Comparison of ENCODE assay signal across 18 cellular contexts in genomic region chr22:37224757-37225420, GRCh38. TPM values are rescaled to one million over a fixed set of nuclear protein-coding genes. Genes with fewer than 3 reads are reported as not detected.
DNase-seq lines count a peak whose midpoint lies in the region; ATAC-seq and TF ChIP-seq lines count a peak whose summit lies in the region.
"Had no signal": no experiment of that assay in that cellular context is flagged by ENCODE, and none has a peak within 500 bp of the region (broad histone marks: within the 10 kb centered on the region; RNA-seq: fewer than 3 reads in every experiment).

No MANE protein-coding gene starts in this region.

- H3K4me1 Mint-ChIP-seq in T-helper 17 cell: peaks cover 70% of the 10 kb centered on the region
- peaks cover 84 to 86% of the 10 kb centered on the region in 2 donors for H3K4me1 Mint-ChIP-seq in effector memory CD8-positive, alpha-beta T cell (ENCODE audit: low read depth in 2 of 2)
- peaks cover 94% of the 10 kb centered on the region for H3K4me1 Mint-ChIP-seq in stimulated activated naive CD8-positive, alpha-beta T cell treated with anti-CD3 and anti-CD28 coated beads, Interleukin-15, amount 100 ng/mL, for 72 hours

- no peak for ATAC-seq in T-helper 17 cell
- ATAC-seq in effector memory CD8-positive, alpha-beta T cell (replicated peaks): no peak
- ATAC-seq in stimulated activated naive CD8-positive, alpha-beta T cell treated with anti-CD3 and anti-CD28 coated beads, Interleukin-15, amount 100 ng/mL, for 72 hours: no peak
- ATAC-seq: HCT116, left lobe of liver, psoas muscle had no signal

- peak overlapping the region; percentile 96 for H3K27ac Mint-ChIP-seq in T-helper 17 cell
- H3K27ac Mint-ChIP-seq in effector memory CD8-positive, alpha-beta T cell: peak overlapping the region; percentile 77 to 82
- peak overlapping the region in 1 of 2 donors; percentile 87 for H3K27ac Mint-ChIP-seq in stimulated activated naive CD8-positive, alpha-beta T cell treated with anti-CD3 and anti-CD28 coated beads, Interleukin-15, amount 100 ng/mL, for 72 hours

- no peak overlapping the region for H3K4me3 ChIP-seq in uterus
- no peak overlapping the region for H3K4me3 ChIP-seq in left ventricle myocardium inferior
- H3K4me3 ChIP-seq: adrenal gland, psoas muscle had no signal

- intact Hi-C loops in uterus (cut with DNase I; ENCODE audit: low total_unique reads) (no loop called here), left ventricle myocardium inferior (cut with micrococcal nuclease) (no loop called here)

- H3K36me3 ChIP-seq in uterus (no peaks in the 10 kb centered on the region), left ventricle myocardium inferior (no peaks in the 10 kb centered on the region)
- H3K36me3 ChIP-seq: adrenal gland had no signal

- no peaks in the 10 kb centered on the region for H3K27me3 Mint-ChIP-seq in T-helper 17 cell
- H3K27me3 Mint-ChIP-seq in effector memory CD8-positive, alpha-beta T cell: no peaks in the 10 kb centered on the region
- no peaks in the 10 kb centered on the region for H3K27me3 Mint-ChIP-seq in stimulated activated naive CD8-positive, alpha-beta T cell treated with anti-CD3 and anti-CD28 coated beads, Interleukin-15, amount 100 ng/mL, for 72 hours

- H3K9me3 Mint-ChIP-seq in effector memory CD8-positive, alpha-beta T cell: no peaks in the 10 kb centered on the region
- H3K9me3 Mint-ChIP-seq in stimulated activated naive CD8-positive, alpha-beta T cell treated with anti-CD3 and anti-CD28 coated beads, Interleukin-15, amount 100 ng/mL, for 72 hours: peaks cover 15 to 26% of the 10 kb centered on the region in 2 donors

- TF ChIP-seq POLR2A in uterus (IDR thresholded peaks at IDR 0.05): no peak

- TF ChIP-seq CTCF in uterus (IDR thresholded peaks at IDR 0.05): no peak
- no peak for TF ChIP-seq CTCF in left ventricle myocardium inferior (IDR thresholded peaks at IDR 0.05; ENCODE audit: borderline replicate concordance)

- H3K9me3 ChIP-seq in T-helper 17 cell (ENCODE audit: control insufficient read depth, low read length, poor library complexity, severe bottlenecking) (no peaks in the 10 kb centered on the region), uterus (no peaks in the 10 kb centered on the region), left ventricle myocardium inferior (replicated peaks) (no peaks in the 10 kb centered on the region)
- H3K9me3 ChIP-seq: adrenal gland, psoas muscle had no signal

- peak overlapping the region; percentile 53 for H3K4me3 Mint-ChIP-seq in T-helper 17 cell
- H3K4me3 Mint-ChIP-seq in effector memory CD8-positive, alpha-beta T cell: no peak overlapping the region
- peak overlapping the region; percentile 3 for H3K4me3 Mint-ChIP-seq in stimulated activated naive CD8-positive, alpha-beta T cell treated with anti-CD3 and anti-CD28 coated beads, Interleukin-15, amount 100 ng/mL, for 72 hours

- no peaks in the 10 kb centered on the region for H3K4me1 ChIP-seq in uterus
- H3K4me1 ChIP-seq in left ventricle myocardium inferior: no peaks in the 10 kb centered on the region
- H3K4me1 ChIP-seq: psoas muscle had no signal

- peak; percentile 8 for DNase-seq in stimulated activated CD4-positive, alpha-beta T cell treated with anti-CD3 and anti-CD28 coated beads, Interleukin-15, amount 100 ng/mL, for 24 hours
- no peak for DNase-seq in stimulated activated CD4-positive, alpha-beta T cell treated with anti-CD3 and anti-CD28 coated beads, Interleukin-2, amount 100 ng/mL, for 24 hours
- no peak for DNase-seq in T-helper 17 cell
- no peak for DNase-seq in effector memory CD8-positive, alpha-beta T cell
- no peak for DNase-seq in stimulated activated naive CD8-positive, alpha-beta T cell treated with anti-CD3 and anti-CD28 coated beads, Interleukin-15, amount 100 ng/mL, for 72 hours
- DNase-seq in uterus: no peak
- no peak for DNase-seq in NCI-H2107 treated with DMSO at 0.1 percent for 48 hours (lab: John Stamatoyannopoulos, UW; ENCODE audit: unreplicated experiment)
- DNase-seq in left ventricle myocardium inferior: no peak
- DNase-seq: adrenal gland; IMR-90; NCI-H1105 treated with DMSO at 0.1 percent for 48 hours; psoas muscle; SHP77; stimulated activated CD4-positive, alpha-beta T cell treated with anti-CD3 and anti-CD28 coated beads, Interleukin-12 subunit alpha, Interleukin-12 subunit beta, amount 100 ng/mL, for 4 hours had no signal

- H3K36me3 Mint-ChIP-seq in T-helper 17 cell (ENCODE audit: low read depth): peaks cover 8% of the 10 kb centered on the region
- peaks cover 57% of the 10 kb centered on the region for H3K36me3 Mint-ChIP-seq in effector memory CD8-positive, alpha-beta T cell (ENCODE audit: insufficient read depth)

- H3K27ac ChIP-seq in uterus (no peak overlapping the region), left ventricle myocardium inferior (replicated peaks) (no peak overlapping the region)
- H3K27ac ChIP-seq: adrenal gland, psoas muscle had no signal

- no peaks in the 10 kb centered on the region for H3K27me3 ChIP-seq in uterus
- peaks cover 83% of the 10 kb centered on the region for H3K27me3 ChIP-seq in left ventricle myocardium inferior (ENCODE audit: low read depth)
- H3K27me3 ChIP-seq: adrenal gland had no signal

RNA-seq across cellular contexts. Expression of gene SSTR3, which starts 12.6 kb away (rescaled TPM):
- 1 to 10 TPM in 1 of 2 donors, under 1 TPM in 1; 0.37 to 2.1 TPM for total RNA-seq in T-helper 17 cell
- 1 to 10 TPM in 2 of 4 donors, under 1 TPM in 1, not detected in 1; under 0.01 to 5.8 (median 3.1) TPM for total RNA-seq in uterus
- not detected for total RNA-seq in left ventricle myocardium inferior
- total RNA-seq: fibroblast of villous mesenchyme, left lobe of liver, psoas muscle, subcutaneous adipose tissue had no signal

RNA-seq across cellular contexts. Expression of gene RAC2, which starts 19.2 kb away (rescaled TPM):
- 100 to 1,000 TPM; 297 to 478 TPM for total RNA-seq in T-helper 17 cell
- total RNA-seq in uterus: 1 to 10 TPM; 2.4 to 6.7 (median 4.5) TPM
- 1.8 TPM for total RNA-seq in left ventricle myocardium inferior

RNA-seq across cellular contexts. Expression of gene C1QTNF6, which starts 36.8 kb away (rescaled TPM):
- total RNA-seq in T-helper 17 cell (10 to 100 TPM; 11.2 to 11.8 TPM), uterus (10 to 100 TPM in 1 of 4 donors, 1 to 10 TPM in 2, under 1 TPM in 1; 0.29 to 16.0 (median 3.1) TPM), left ventricle myocardium inferior (1.3 TPM)

RNA-seq across cellular contexts. Expression of gene CYTH4, which starts 57.4 kb away (rescaled TPM):
- 10 to 100 TPM; 89.5 to 98.7 TPM for total RNA-seq in T-helper 17 cell
- total RNA-seq in uterus: 10 to 100 TPM in 1 of 4 donors, 1 to 10 TPM in 3; 3.8 to 12.2 (median 5.9) TPM
- total RNA-seq in left ventricle myocardium inferior: 4.8 TPM

Comparison
In these comparisons a context has a peak if more than half of its experiments do, and no peak if none do; other contexts are left out.
1. H3K4me3 Mint-ChIP-seq: peak in T-helper 17 cell (single experiment) and stimulated activated naive CD8-positive, alpha-beta T cell treated with anti-CD3 and anti-CD28 coated beads, Interleukin-15, amount 100 ng/mL, for 72 hours (2 of 2); none in effector memory CD8-positive, alpha-beta T cell (0 of 2).
2. RNA of gene RAC2, which starts 19.2 kb away (total RNA-seq): 297 to 478 TPM in T-helper 17 cell; 2.4 to 6.7 TPM in uterus and 1.8 TPM in left ventricle myocardium inferior (single experiment); every median in the first group is over 10 times any median in the second.